Comparison of ENCODE assay signal across 1 cellular context in the genomic region with DNA sequence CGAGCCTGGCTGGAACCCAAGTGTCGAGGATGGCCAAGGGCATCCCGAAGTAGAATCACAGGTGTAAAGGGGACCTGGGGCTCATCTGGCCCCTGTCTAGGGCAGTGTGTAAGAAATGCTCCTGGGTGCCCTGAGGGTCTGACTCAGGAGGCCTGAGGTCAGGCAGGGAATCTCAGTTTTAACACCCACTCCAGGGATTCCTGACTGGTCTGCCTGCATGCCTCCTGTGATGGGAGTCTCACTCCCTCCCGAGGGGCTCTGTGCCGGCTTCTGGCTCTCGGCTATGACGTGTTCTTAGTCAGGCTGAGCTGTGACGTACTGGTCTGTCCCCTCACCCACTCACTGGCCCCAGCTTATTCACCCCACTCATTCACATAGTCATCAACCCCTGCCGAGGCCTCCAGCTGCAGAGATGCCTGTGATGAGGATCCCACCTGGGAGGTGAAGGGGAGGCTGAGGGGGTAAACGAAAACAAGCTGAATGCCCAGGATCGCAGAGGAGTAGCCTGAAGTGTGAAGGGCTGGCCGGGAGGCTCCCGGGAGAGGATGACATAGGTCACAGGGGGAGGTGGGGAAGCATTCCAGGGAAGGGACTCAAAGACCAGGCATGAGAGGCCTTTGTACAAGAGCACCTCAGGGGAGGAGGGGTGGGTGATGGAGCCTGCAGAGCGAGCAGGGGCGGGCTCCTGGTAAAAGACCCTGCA.
TF ChIP-seq lines count a peak whose summit lies in the region.

No MANE protein-coding gene starts in this region.

TF ChIP-seq in HCT116, 20 proteins besides CTCF, POLR2A, EP300 and RAD21 (continued from another document):
- TF ChIP-seq, protein P1, sequence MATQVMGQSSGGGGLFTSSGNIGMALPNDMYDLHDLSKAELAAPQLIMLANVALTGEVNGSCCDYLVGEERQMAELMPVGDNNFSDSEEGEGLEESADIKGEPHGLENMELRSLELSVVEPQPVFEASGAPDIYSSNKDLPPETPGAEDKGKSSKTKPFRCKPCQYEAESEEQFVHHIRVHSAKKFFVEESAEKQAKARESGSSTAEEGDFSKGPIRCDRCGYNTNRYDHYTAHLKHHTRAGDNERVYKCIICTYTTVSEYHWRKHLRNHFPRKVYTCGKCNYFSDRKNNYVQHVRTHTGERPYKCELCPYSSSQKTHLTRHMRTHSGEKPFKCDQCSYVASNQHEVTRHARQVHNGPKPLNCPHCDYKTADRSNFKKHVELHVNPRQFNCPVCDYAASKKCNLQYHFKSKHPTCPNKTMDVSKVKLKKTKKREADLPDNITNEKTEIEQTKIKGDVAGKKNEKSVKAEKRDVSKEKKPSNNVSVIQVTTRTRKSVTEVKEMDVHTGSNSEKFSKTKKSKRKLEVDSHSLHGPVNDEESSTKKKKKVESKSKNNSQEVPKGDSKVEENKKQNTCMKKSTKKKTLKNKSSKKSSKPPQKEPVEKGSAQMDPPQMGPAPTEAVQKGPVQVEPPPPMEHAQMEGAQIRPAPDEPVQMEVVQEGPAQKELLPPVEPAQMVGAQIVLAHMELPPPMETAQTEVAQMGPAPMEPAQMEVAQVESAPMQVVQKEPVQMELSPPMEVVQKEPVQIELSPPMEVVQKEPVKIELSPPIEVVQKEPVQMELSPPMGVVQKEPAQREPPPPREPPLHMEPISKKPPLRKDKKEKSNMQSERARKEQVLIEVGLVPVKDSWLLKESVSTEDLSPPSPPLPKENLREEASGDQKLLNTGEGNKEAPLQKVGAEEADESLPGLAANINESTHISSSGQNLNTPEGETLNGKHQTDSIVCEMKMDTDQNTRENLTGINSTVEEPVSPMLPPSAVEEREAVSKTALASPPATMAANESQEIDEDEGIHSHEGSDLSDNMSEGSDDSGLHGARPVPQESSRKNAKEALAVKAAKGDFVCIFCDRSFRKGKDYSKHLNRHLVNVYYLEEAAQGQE (IDR thresholded peaks at IDR 0.05; ENCODE audit: low read depth) = no peak
- no peak for TF ChIP-seq SIN3A (IDR thresholded peaks at IDR 0.05; ENCODE audit: low read depth)
